Comparison of ENCODE assay signal across 1 cellular context in the genomic region with DNA sequence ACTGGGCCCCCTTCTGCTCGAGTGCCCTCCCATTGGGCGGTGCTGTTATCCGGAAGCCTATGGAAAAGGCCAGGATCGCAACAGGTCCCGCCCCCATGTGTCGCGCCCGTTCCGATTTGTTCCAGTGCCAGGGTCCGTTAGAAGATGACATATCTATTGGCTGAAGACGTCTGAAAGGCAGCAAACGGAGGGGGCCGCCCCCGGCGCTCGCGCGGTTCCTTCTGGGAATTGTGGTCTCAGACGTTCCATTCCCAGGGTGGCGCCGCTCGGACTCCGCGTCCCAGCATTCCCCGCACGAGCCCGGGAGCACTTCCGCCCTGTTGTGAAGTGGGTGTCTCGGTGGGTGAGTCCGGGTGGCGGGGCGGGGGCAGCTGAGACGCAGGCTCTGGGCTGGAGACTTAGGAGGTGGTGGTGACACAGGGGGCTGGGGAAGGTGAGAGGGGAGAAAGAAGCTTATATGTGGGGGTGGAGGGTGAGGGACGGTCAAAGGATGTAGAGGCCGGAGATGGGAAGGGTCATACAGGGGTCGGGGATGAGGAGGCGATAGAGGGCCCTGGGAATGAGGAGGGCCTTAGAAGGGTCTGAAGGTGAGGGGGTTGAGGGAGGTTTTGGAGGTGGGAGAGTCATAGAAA.
TF ChIP-seq lines count a peak whose summit lies in the region.

ZSCAN20 (plus strand) TSS at position 297 of the 632 bp plus-strand sequence. CDS start 6,644 bp downstream, outside the sequence.

TF ChIP-seq in GM12878, 131 proteins besides CTCF, POLR2A, EP300 and RAD21 (continued from another document and continues in another):
- TF ChIP-seq, protein P1, sequence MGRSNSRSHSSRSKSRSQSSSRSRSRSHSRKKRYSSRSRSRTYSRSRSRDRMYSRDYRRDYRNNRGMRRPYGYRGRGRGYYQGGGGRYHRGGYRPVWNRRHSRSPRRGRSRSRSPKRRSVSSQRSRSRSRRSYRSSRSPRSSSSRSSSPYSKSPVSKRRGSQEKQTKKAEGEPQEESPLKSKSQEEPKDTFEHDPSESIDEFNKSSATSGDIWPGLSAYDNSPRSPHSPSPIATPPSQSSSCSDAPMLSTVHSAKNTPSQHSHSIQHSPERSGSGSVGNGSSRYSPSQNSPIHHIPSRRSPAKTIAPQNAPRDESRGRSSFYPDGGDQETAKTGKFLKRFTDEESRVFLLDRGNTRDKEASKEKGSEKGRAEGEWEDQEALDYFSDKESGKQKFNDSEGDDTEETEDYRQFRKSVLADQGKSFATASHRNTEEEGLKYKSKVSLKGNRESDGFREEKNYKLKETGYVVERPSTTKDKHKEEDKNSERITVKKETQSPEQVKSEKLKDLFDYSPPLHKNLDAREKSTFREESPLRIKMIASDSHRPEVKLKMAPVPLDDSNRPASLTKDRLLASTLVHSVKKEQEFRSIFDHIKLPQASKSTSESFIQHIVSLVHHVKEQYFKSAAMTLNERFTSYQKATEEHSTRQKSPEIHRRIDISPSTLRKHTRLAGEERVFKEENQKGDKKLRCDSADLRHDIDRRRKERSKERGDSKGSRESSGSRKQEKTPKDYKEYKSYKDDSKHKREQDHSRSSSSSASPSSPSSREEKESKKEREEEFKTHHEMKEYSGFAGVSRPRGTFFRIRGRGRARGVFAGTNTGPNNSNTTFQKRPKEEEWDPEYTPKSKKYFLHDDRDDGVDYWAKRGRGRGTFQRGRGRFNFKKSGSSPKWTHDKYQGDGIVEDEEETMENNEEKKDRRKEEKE (IDR thresholded peaks at IDR 0.05): no peak
- TF ChIP-seq POLR2AphosphoS2 (IDR thresholded peaks at IDR 0.05; ENCODE audit: low read depth, low read length) (0 out of 2 replicates have a peak, but pooled peaks have one; percentile 48), NBN (IDR thresholded peaks at IDR 0.05) (peak; percentile 86), NR2C1 (IDR thresholded peaks at IDR 0.05) (peak; percentile 76), PAX5 (IDR thresholded peaks at IDR 0.05; ENCODE audit: borderline replicate concordance, low read depth, low read length) (peak; percentile 66), MEF2B (IDR thresholded peaks at IDR 0.05; ENCODE audit: partially characterized antibody, poor library complexity, severe bottlenecking) (no peak), ZNF622 (IDR thresholded peaks at IDR 0.05) (no peak), YBX1 (IDR thresholded peaks at IDR 0.05) (no peak), YY1 (IDR thresholded peaks at IDR 0.05; ENCODE audit: low read depth, low read length) (peak; percentile 38; the same call in 1 of the 2 replicates), SMAD1 (IDR thresholded peaks at IDR 0.05; ENCODE audit: low read depth, partially characterized antibody) (peak; percentile 52), TAF1 (IDR thresholded peaks at IDR 0.05; ENCODE audit: borderline replicate concordance, low read depth, low read length) (no peak), FOXK2 (IDR thresholded peaks at IDR 0.05) (no peak), SMAD5 (IDR thresholded peaks at IDR 0.05; ENCODE audit: low read depth) (no peak), FOXM1 (IDR thresholded peaks at IDR 0.05; ENCODE audit: low read depth, low read length) (no peak), EZH2 (IDR thresholded peaks at IDR 0.05; ENCODE audit: borderline replicate concordance, control insufficient read depth, low read depth, low read length) (no peak), PML (IDR thresholded peaks at IDR 0.05; ENCODE audit: low read length) (no peak), MTA2 (IDR thresholded peaks at IDR 0.05; ENCODE audit: low read depth) (no peak), NFXL1 (IDR thresholded peaks at IDR 0.05; ENCODE audit: borderline replicate concordance) (no peak), ZNF24 (IDR thresholded peaks at IDR 0.05) (no peak), TARDBP (IDR thresholded peaks at IDR 0.05; ENCODE audit: borderline replicate concordance) (no peak; the same call in 1 of the 2 replicates), IRF3 (IDR thresholded peaks at IDR 0.05) (peak; percentile 89), USF1 (IDR thresholded peaks at IDR 0.05; ENCODE audit: borderline replicate concordance, extremely low read length, insufficient read depth, low read depth, low read length) (no peak), ETV6 (conservative IDR thresholded peaks at IDR 0.05 in 1 of 2, IDR thresholded peaks at IDR 0.05 in 1 of 2; ENCODE audit: borderline replicate concordance in 1 of 2, low read depth in 1 of 2) (no peak), SIN3A (IDR thresholded peaks at IDR 0.05; ENCODE audit: low read depth, low read length) (no peak), SUPT20H (IDR thresholded peaks at IDR 0.05; ENCODE audit: borderline replicate concordance, control insufficient read depth, low read depth, low read length) (no peak), TBL1XR1 (IDR thresholded peaks at IDR 0.05; ENCODE audit: low read depth, low read length) (peak; percentile 24; the same call in 1 of the 2 replicates), CEBPZ (IDR thresholded peaks at IDR 0.05; ENCODE audit: low read depth, low read length) (peak; percentile 89), BRCA1 (IDR thresholded peaks at IDR 0.05; ENCODE audit: low read depth, low read length) (no peak), JUNB (IDR thresholded peaks at IDR 0.05) (no peak)
- TF ChIP-seq, protein P2, sequence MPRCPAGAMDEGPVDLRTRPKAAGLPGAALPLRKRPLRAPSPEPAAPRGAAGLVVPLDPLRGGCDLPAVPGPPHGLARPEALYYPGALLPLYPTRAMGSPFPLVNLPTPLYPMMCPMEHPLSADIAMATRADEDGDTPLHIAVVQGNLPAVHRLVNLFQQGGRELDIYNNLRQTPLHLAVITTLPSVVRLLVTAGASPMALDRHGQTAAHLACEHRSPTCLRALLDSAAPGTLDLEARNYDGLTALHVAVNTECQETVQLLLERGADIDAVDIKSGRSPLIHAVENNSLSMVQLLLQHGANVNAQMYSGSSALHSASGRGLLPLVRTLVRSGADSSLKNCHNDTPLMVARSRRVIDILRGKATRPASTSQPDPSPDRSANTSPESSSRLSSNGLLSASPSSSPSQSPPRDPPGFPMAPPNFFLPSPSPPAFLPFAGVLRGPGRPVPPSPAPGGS (IDR thresholded peaks at IDR 0.05; ENCODE audit: borderline replicate concordance, insufficient read depth, low read depth, low read length, poor library complexity, severe bottlenecking): no peak
- TF ChIP-seq, protein P3, sequence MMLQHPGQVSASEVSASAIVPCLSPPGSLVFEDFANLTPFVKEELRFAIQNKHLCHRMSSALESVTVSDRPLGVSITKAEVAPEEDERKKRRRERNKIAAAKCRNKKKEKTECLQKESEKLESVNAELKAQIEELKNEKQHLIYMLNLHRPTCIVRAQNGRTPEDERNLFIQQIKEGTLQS (IDR thresholded peaks at IDR 0.05; ENCODE audit: borderline replicate concordance, extremely low read depth, low read depth, low read length): no peak
- TF ChIP-seq, protein P4, sequence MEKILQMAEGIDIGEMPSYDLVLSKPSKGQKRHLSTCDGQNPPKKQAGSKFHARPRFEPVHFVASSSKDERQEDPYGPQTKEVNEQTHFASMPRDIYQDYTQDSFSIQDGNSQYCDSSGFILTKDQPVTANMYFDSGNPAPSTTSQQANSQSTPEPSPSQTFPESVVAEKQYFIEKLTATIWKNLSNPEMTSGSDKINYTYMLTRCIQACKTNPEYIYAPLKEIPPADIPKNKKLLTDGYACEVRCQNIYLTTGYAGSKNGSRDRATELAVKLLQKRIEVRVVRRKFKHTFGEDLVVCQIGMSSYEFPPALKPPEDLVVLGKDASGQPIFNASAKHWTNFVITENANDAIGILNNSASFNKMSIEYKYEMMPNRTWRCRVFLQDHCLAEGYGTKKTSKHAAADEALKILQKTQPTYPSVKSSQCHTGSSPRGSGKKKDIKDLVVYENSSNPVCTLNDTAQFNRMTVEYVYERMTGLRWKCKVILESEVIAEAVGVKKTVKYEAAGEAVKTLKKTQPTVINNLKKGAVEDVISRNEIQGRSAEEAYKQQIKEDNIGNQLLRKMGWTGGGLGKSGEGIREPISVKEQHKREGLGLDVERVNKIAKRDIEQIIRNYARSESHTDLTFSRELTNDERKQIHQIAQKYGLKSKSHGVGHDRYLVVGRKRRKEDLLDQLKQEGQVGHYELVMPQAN (conservative IDR thresholded peaks at IDR 0.05): no peak
- TF ChIP-seq, protein P5, sequence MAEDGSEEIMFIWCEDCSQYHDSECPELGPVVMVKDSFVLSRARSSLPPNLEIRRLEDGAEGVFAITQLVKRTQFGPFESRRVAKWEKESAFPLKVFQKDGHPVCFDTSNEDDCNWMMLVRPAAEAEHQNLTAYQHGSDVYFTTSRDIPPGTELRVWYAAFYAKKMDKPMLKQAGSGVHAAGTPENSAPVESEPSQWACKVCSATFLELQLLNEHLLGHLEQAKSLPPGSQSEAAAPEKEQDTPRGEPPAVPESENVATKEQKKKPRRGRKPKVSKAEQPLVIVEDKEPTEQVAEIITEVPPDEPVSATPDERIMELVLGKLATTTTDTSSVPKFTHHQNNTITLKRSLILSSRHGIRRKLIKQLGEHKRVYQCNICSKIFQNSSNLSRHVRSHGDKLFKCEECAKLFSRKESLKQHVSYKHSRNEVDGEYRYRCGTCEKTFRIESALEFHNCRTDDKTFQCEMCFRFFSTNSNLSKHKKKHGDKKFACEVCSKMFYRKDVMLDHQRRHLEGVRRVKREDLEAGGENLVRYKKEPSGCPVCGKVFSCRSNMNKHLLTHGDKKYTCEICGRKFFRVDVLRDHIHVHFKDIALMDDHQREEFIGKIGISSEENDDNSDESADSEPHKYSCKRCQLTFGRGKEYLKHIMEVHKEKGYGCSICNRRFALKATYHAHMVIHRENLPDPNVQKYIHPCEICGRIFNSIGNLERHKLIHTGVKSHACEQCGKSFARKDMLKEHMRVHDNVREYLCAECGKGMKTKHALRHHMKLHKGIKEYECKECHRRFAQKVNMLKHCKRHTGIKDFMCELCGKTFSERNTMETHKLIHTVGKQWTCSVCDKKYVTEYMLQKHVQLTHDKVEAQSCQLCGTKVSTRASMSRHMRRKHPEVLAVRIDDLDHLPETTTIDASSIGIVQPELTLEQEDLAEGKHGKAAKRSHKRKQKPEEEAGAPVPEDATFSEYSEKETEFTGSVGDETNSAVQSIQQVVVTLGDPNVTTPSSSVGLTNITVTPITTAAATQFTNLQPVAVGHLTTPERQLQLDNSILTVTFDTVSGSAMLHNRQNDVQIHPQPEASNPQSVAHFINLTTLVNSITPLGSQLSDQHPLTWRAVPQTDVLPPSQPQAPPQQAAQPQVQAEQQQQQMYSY (CRISPR knock-in tag; IDR thresholded peaks at IDR 0.05): no peak
- TF ChIP-seq, protein P6, sequence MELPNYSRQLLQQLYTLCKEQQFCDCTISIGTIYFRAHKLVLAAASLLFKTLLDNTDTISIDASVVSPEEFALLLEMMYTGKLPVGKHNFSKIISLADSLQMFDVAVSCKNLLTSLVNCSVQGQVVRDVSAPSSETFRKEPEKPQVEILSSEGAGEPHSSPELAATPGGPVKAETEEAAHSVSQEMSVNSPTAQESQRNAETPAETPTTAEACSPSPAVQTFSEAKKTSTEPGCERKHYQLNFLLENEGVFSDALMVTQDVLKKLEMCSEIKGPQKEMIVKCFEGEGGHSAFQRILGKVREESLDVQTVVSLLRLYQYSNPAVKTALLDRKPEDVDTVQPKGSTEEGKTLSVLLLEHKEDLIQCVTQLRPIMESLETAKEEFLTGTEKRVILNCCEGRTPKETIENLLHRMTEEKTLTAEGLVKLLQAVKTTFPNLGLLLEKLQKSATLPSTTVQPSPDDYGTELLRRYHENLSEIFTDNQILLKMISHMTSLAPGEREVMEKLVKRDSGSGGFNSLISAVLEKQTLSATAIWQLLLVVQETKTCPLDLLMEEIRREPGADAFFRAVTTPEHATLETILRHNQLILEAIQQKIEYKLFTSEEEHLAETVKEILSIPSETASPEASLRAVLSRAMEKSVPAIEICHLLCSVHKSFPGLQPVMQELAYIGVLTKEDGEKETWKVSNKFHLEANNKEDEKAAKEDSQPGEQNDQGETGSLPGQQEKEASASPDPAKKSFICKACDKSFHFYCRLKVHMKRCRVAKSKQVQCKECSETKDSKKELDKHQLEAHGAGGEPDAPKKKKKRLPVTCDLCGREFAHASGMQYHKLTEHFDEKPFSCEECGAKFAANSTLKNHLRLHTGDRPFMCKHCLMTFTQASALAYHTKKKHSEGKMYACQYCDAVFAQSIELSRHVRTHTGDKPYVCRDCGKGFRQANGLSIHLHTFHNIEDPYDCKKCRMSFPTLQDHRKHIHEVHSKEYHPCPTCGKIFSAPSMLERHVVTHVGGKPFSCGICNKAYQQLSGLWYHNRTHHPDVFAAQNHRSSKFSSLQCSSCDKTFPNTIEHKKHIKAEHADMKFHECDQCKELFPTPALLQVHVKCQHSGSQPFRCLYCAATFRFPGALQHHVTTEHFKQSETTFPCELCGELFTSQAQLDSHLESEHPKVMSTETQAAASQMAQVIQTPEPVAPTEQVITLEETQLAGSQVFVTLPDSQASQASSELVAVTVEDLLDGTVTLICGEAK (IDR thresholded peaks at IDR 0.05; ENCODE audit: borderline replicate concordance): peak; percentile 84
